23 cellular contexts compared by ENCODE assay signal in the genomic region with DNA sequence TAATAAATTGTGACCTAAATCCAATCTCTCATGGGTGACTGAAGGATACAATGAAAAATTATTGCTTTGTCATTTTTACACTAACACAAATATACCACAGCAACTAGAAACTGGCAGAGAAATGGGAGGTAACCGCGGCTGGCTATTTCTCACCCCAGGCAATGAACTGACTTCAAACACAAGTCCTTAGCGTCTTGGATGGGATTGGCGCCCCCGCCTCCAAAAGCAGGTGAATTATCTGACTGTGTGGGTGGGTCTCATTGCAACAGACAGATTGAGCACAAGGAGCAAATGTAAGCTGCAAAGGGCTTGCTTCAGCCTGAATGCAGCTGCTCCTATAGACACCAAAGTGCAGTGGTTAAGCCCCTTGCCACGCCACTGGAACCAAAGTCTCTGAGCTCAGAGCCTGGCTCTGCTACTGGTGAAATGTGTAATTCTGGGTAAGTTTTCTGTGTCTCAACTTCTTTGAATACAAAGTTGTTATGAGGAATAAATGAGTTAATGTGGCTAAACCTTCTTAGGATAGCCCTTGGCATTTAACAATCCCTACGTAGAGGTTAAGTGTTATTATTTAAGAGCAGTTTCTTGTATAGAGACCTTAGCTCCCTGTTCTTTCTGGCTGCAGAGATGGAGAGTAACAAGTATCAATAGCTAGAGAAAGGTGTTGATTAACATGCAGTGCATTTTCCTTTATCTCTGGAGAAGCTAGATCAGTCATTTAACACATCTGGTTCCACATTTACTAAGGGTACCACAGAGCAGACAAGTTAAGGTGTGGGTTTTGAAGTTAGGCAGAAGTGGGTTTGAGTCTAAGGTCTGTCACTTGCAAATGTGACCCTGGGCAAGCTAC.
A peak's percentile ranks its signal among the peaks of the same experiment; 100 is the strongest.
DNase-seq lines count a peak whose midpoint lies in the region; ATAC-seq, FAIRE-seq and TF ChIP-seq lines count a peak whose summit lies in the region.
"Had no signal": no experiment of that assay in that cellular context is flagged by ENCODE, and none has a peak within 500 bp of the region (broad histone marks: within the 10 kb centered on the region; RNA-seq: fewer than 3 reads in every experiment).

No MANE protein-coding gene starts in this region.

- H3K27me3 Mint-ChIP-seq in natural killer cell treated with Interleukin-12 subunit alpha and Interleukin-12 subunit beta and Interleukin-15 and Interleukin-18, amount 100 ng/mL, for 72 hours = no peaks in the 10 kb centered on the region
- H3K27me3 Mint-ChIP-seq: B cell; CD4-positive, CD25-positive, alpha-beta regulatory T cell had no signal

- H3K4me2 ChIP-seq in HepG2 (ENCODE audit: low read depth, low read length) = no peak overlapping the region
- H3K4me2 ChIP-seq in MM.1S (ENCODE audit: low read depth, low read length) = peak overlapping the region; percentile 52; the same call in 1 of the 2 replicates
- H3K4me2 ChIP-seq: A549 had no signal

- WGBS in HepG2 (ENCODE audit: low lambda C conversion rate) = 25% methylated on average over 7 of the region's 7 CpGs
- WGBS in right lobe of liver (ENCODE audit: insufficient coverage, low coverage, low lambda C conversion rate, missing lambda C conversion rate) = 57% methylated on average over 7 of the region's 7 CpGs

- DNase-seq in HepG2 (ENCODE audit: low spot score) (no peak), right lobe of liver (no peak), MM.1S (no peak), DMS153 (lab: John Stamatoyannopoulos, UW) (no peak), NCI-H2081 (lab: John Stamatoyannopoulos, UW) (no peak), mesenteric fat pad (ENCODE audit: low spot score) (no peak)
- DNase-seq in natural killer cell treated with Interleukin-12 subunit alpha and Interleukin-12 subunit beta and Interleukin-15 and Interleukin-18, amount 100 ng/mL, for 72 hours (ENCODE audit: low spot score) = no peak
- DNase-seq: CD4-positive, CD25-positive, alpha-beta regulatory T cell; COR-L47; DMS79 treated with DMSO at 0.1 percent for 48 hours; MG63; NCI-H1048; NCI-H1436; NCI-H187 treated with DMSO at 0.1 percent for 48 hours; NCI-H524 treated with DMSO at 0.1 percent for 48 hours; PC-3; SHP77; SW 1271 had no signal

- H3K27ac ChIP-seq in HepG2 (ENCODE audit: extremely low read length, insufficient read depth, low read length) = no peak overlapping the region
- no peak overlapping the region for H3K27ac ChIP-seq in right lobe of liver
- peak overlapping the region; percentile 40; the same call in 1 of the 2 replicates for H3K27ac ChIP-seq in MM.1S (ENCODE audit: low read length)
- H3K27ac ChIP-seq: A549 had no signal

- no peaks in the 10 kb centered on the region for H3K36me3 Mint-ChIP-seq in natural killer cell treated with Interleukin-12 subunit alpha and Interleukin-12 subunit beta and Interleukin-15 and Interleukin-18, amount 100 ng/mL, for 72 hours

- TF ChIP-seq EP300 in HepG2 (IDR thresholded peaks at IDR 0.05; ENCODE audit: low read depth in 2 of 2, low read length in 2 of 2) = no peak
- TF ChIP-seq EP300 in HepG2 (CRISPR knock-in tag; IDR thresholded peaks at IDR 0.05; ENCODE audit: borderline replicate concordance) = no peak

- H3K27me3 ChIP-seq in HepG2 (ENCODE audit: control insufficient read depth in 1 of 2, insufficient read depth in 2 of 2, low read length in 2 of 2) (peaks cover 3 to 17% of the 10 kb centered on the region in 2 experiments; a peak in 3 of 5 replicates), right lobe of liver (no peaks in the 10 kb centered on the region), MM.1S (replicated peaks; ENCODE audit: insufficient read depth, low read length) (no peaks in the 10 kb centered on the region)
- H3K27me3 ChIP-seq: MG63 had no signal

- peak overlapping the region in 1 of 2 donors; percentile 57 for H3K27ac Mint-ChIP-seq in natural killer cell treated with Interleukin-12 subunit alpha and Interleukin-12 subunit beta and Interleukin-15 and Interleukin-18, amount 100 ng/mL, for 72 hours
- H3K27ac Mint-ChIP-seq: B cell had no signal

- H3K9me2 ChIP-seq in MM.1S (replicated peaks; ENCODE audit: insufficient read depth, low read length) = no peaks in the 10 kb centered on the region

- ATAC-seq in HepG2 = no peak
- ATAC-seq in right lobe of liver = no peak
- ATAC-seq in natural killer cell treated with Interleukin-12 subunit alpha and Interleukin-12 subunit beta and Interleukin-15 and Interleukin-18, amount 100 ng/mL, for 72 hours = peak; percentile 67 to 68
- ATAC-seq: A549, PC-3 had no signal

- peaks cover 7% of the 10 kb centered on the region for H3F3A ChIP-seq in MM.1S (ENCODE audit: insufficient read depth, low read length)

- no peaks in the 10 kb centered on the region for H3K9me3 Mint-ChIP-seq in natural killer cell treated with Interleukin-12 subunit alpha and Interleukin-12 subunit beta and Interleukin-15 and Interleukin-18, amount 100 ng/mL, for 72 hours
- H3K9me3 Mint-ChIP-seq: CD4-positive, CD25-positive, alpha-beta regulatory T cell had no signal

- peaks cover 40 to 42% of the 10 kb centered on the region in 2 donors for H3K4me1 Mint-ChIP-seq in natural killer cell treated with Interleukin-12 subunit alpha and Interleukin-12 subunit beta and Interleukin-15 and Interleukin-18, amount 100 ng/mL, for 72 hours (ENCODE audit: low read depth in 2 of 2)

- CTCF ChIA-PET in HepG2 (lab: Yijun Ruan, JAX; ENCODE audit: low intra/inter-chr PET ratio, low total read pairs) = no interaction called here

- H2AFZ ChIP-seq in HepG2 (ENCODE audit: low read length) (no peak overlapping the region), MM.1S (ENCODE audit: low read length) (no peak overlapping the region)

- TF ChIP-seq RAD21 in HepG2 (CRISPR knock-in tag; IDR thresholded peaks at IDR 0.05) = no peak

- TF ChIP-seq POLR2A in HepG2 (IDR thresholded peaks at IDR 0.05; ENCODE audit: insufficient read depth in 1 of 2, low read depth in 2 of 2, low read length in 2 of 2) = no peak
- no peak for TF ChIP-seq POLR2A in right lobe of liver (IDR thresholded peaks at IDR 0.05)

- H3K79me2 ChIP-seq in HepG2 (ENCODE audit: insufficient read depth, low read length) = no peaks in the 10 kb centered on the region
- peaks cover 73% of the 10 kb centered on the region for H3K79me2 ChIP-seq in MM.1S (ENCODE audit: low read length)

- in situ Hi-C loops in HepG2 (cut with HindIII; ENCODE audit: extremely low pct_ligation_motif_present, low pct_unique_long_range_greater_than_20kb) = no loop called here

- H4K20me1 ChIP-seq in HepG2 (ENCODE audit: insufficient read depth, low read length) (no peaks in the 10 kb centered on the region), MM.1S (ENCODE audit: insufficient read depth, low read length) (no peaks in the 10 kb centered on the region)

- H3K4me1 ChIP-seq in HepG2 (ENCODE audit: insufficient read depth, low read length) = no peaks in the 10 kb centered on the region
- H3K4me1 ChIP-seq in right lobe of liver = no peaks in the 10 kb centered on the region
- H3K4me1 ChIP-seq in MM.1S (ENCODE audit: low read length) = peaks cover 33% of the 10 kb centered on the region
- H3K4me1 ChIP-seq: A549 had no signal

- peak overlapping the region; percentile 36 for H3K4me3 Mint-ChIP-seq in natural killer cell treated with Interleukin-12 subunit alpha and Interleukin-12 subunit beta and Interleukin-15 and Interleukin-18, amount 100 ng/mL, for 72 hours
- H3K4me3 Mint-ChIP-seq: B cell; CD4-positive, CD25-positive, alpha-beta regulatory T cell had no signal

- TF ChIP-seq CTCF in HepG2 (CRISPR knock-in tag; IDR thresholded peaks at IDR 0.05) = no peak
- TF ChIP-seq CTCF in right lobe of liver (IDR thresholded peaks at IDR 0.05) = no peak
- no peak for TF ChIP-seq CTCF in MM.1S (IDR thresholded peaks at IDR 0.05; ENCODE audit: low read length)

- POLR2A ChIA-PET in HepG2 (lab: Yijun Ruan, JAX) = no interaction called here

- H3K9me3 ChIP-seq in HepG2 (ENCODE audit: low read length) (no peaks in the 10 kb centered on the region), right lobe of liver (no peaks in the 10 kb centered on the region), MM.1S (replicated peaks; ENCODE audit: insufficient read depth, low read length) (no peaks in the 10 kb centered on the region)
- H3K9me3 ChIP-seq: MG63 had no signal

- no peak for FAIRE-seq in HepG2 (lab: Jason Lieb, UNC)
- FAIRE-seq: A549, GM12892, GM18507, GM19239 had no signal

- H3K36me3 ChIP-seq in HepG2 (replicated peaks in 1 of 2; ENCODE audit: control insufficient read depth in 1 of 2, insufficient read depth in 2 of 2, low read length in 2 of 2) = no peaks in the 10 kb centered on the region
- no peaks in the 10 kb centered on the region for H3K36me3 ChIP-seq in right lobe of liver
- no peaks in the 10 kb centered on the region for H3K36me3 ChIP-seq in MM.1S (replicated peaks; ENCODE audit: insufficient read depth, low read length)

- H3K9ac ChIP-seq in HepG2 (ENCODE audit: insufficient read depth, low read depth, low read length) = no peak overlapping the region
- H3K9ac ChIP-seq in MM.1S (ENCODE audit: low read length) = no peak overlapping the region

- intact Hi-C loops in HepG2 (cut with micrococcal nuclease; ENCODE audit: unreplicated experiment) (no loop called here), right lobe of liver (cut with DNase I) (no loop called here)

- no peak overlapping the region for H3K4me3 ChIP-seq in HepG2 (replicated peaks in 1 of 3; ENCODE audit: insufficient read depth in 1 of 3, low read depth in 2 of 3, low read length in 3 of 3)
- H3K4me3 ChIP-seq in right lobe of liver = no peak overlapping the region
- H3K4me3 ChIP-seq in MM.1S (ENCODE audit: low read length) = no peak overlapping the region
- H3K4me3 ChIP-seq: A549, MG63 had no signal

- BruUV-seq in HepG2 (replicated peaks; lab: Mats Ljungman, UMichigan) = no TSS peak

TF ChIP-seq in HepG2, 621 proteins besides CTCF, POLR2A, EP300 and RAD21:
- TF ChIP-seq ZSCAN22 (CRISPR knock-in tag; IDR thresholded peaks at IDR 0.05) = no peak
- TF ChIP-seq, protein P1, sequence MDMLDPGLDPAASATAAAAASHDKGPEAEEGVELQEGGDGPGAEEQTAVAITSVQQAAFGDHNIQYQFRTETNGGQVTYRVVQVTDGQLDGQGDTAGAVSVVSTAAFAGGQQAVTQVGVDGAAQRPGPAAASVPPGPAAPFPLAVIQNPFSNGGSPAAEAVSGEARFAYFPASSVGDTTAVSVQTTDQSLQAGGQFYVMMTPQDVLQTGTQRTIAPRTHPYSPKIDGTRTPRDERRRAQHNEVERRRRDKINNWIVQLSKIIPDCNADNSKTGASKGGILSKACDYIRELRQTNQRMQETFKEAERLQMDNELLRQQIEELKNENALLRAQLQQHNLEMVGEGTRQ (IDR thresholded peaks at IDR 0.05; ENCODE audit: low read depth, low read length) = 0 out of 2 replicates have a peak, but pooled peaks have one; percentile 15
- TF ChIP-seq, protein P1 (CRISPR knock-in tag; IDR thresholded peaks at IDR 0.05; ENCODE audit: borderline replicate concordance) = no peak

Comparison
In these comparisons a context has a peak if more than half of its experiments do, and no peak if none do; other contexts are left out.
1. ATAC-seq: peak in natural killer cell treated with Interleukin-12 subunit alpha and Interleukin-12 subunit beta and Interleukin-15 and Interleukin-18, amount 100 ng/mL, for 72 hours (2 of 2); none in HepG2 (single experiment) and right lobe of liver (0 of 4).